Comparison of ENCODE assay signal across 1 cellular context in the genomic region with DNA sequence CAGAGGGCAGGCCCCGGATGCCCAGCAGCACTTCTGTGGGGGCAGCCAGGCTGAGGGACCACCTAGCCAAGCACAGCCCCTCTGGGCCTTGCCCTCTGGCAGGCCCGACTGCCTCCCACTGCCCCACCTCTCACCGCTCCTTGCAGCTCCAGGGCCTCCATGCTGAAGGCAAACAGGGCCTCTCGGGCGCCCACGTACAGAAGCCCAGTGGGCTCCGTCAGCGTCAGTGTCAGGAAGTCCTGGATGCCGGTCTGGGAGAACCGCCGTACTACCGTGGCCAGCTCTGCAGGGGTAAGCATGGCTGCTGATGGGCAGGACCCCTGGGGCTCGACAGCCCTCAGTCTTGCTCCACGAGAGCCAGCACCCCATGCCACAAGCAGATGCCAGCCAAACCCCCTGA.
TF ChIP-seq lines count a peak whose summit lies in the region.

No MANE protein-coding gene starts in this region.

TF ChIP-seq in WTC11, 78 proteins besides CTCF, POLR2A, EP300 and RAD21:
- TF ChIP-seq OVOL2 (CRISPR knock-in tag; IDR thresholded peaks at IDR 0.05; ENCODE audit: borderline replicate concordance) (no peak), FOXP4 (CRISPR knock-in tag; IDR thresholded peaks at IDR 0.05) (no peak), TP53 (CRISPR knock-in tag; IDR thresholded peaks at IDR 0.05) (no peak)
